In genomic region chr10:129570185-129570584, GRCh38 we compare ENCODE assay signal across 22 cellular contexts.
"Had no signal": no experiment of that assay in that cellular context is flagged by ENCODE, and none has a peak within 500 bp of the region (broad histone marks: within the 10 kb centered on the region; RNA-seq: fewer than 3 reads in every experiment).

No MANE protein-coding gene starts in this region.

- H3K27ac ChIP-seq: HL-60, RWPE1 had no signal

- DNase-seq: KBM-7, MV-4-11, NCI-H1048, NCI-H1105, NCI-H1417, NCI-H146, NCI-H1694 treated with DMSO at 0.1 percent for 48 hours, NCI-H1930, NCI-H2081, NCI-H2107, NCI-H226, NCI-H446, NCI-H510A, NCI-H524 treated with DMSO at 0.1 percent for 48 hours, NCI-H69, NCI-H774, PC-3, SHP77, SK-N-SH had no signal

- ATAC-seq: Panc1, PC-3 had no signal
